Comparison of ENCODE assay signal across 8 cellular contexts in genomic region chr12:109760031-109760929, GRCh38. TPM values are rescaled to one million over a fixed set of nuclear protein-coding genes. Genes with fewer than 3 reads are reported as not detected.
DNase-seq lines count a peak whose midpoint lies in the region; ATAC-seq and TF ChIP-seq lines count a peak whose summit lies in the region.

No MANE protein-coding gene starts in this region.

- H3K36me3 Mint-ChIP-seq in natural killer cell, result peaks cover 20% of the 10 kb centered on the region
- peaks cover 18% of the 10 kb centered on the region for H3K36me3 Mint-ChIP-seq in natural killer cell treated with Interleukin-12 subunit alpha and Interleukin-12 subunit beta and Interleukin-15 and Interleukin-18, amount 100 ng/mL, for 72 hours

- H3K9me3 ChIP-seq in WERI-Rb-1 (ENCODE audit: severe bottlenecking) (peaks cover 5% of the 10 kb centered on the region), right lobe of liver (no peaks in the 10 kb centered on the region), aorta (ENCODE audit: control insufficient read depth, low read length) (peaks cover 1% of the 10 kb centered on the region)

- ATAC-seq in natural killer cell (no peak), right lobe of liver (peak; percentile 87 to 92 (median 90)), aorta (ENCODE audit: low FRiP score) (no peak), GM18873 (IDR thresholded peaks at IDR 0.05; ENCODE audit: low FRiP score, unreplicated experiment) (no peak), GM21360 (IDR thresholded peaks at IDR 0.05; ENCODE audit: unreplicated experiment) (no peak)
- ATAC-seq in natural killer cell treated with Interleukin-12 subunit alpha and Interleukin-12 subunit beta and Interleukin-15 and Interleukin-18, amount 100 ng/mL, for 72 hours, result no peak

- H3K4me3 Mint-ChIP-seq in natural killer cell, result no peak overlapping the region
- H3K4me3 Mint-ChIP-seq in natural killer cell treated with Interleukin-12 subunit alpha and Interleukin-12 subunit beta and Interleukin-15 and Interleukin-18, amount 100 ng/mL, for 72 hours, result no peak overlapping the region

- WGBS in right lobe of liver (ENCODE audit: insufficient coverage, low coverage, low lambda C conversion rate, missing lambda C conversion rate), result 30% methylated on average over 6 of the region's 18 CpGs
- 75 to 83% methylated on average over 18 of the region's 18 CpGs for WGBS in aorta, 2 donors

- intact Hi-C loops in natural killer cell (cut with micrococcal nuclease) (no loop called here), right lobe of liver (cut with DNase I) (loop anchor here in 1 of 2 donors (5.0 kb wide), 1 partner anchor 43 kb away; no protein-coding TSS in a partner anchor), aorta (cut with DNase I) (no loop called here)

- TF ChIP-seq POLR2A in right lobe of liver (IDR thresholded peaks at IDR 0.05), result no peak

- peak; percentile 13 for DNase-seq in natural killer cell
- no peak for DNase-seq in natural killer cell treated with Interleukin-12 subunit alpha and Interleukin-12 subunit beta and Interleukin-15 and Interleukin-18, amount 100 ng/mL, for 72 hours (ENCODE audit: low spot score)
- peak; percentile 7 for DNase-seq in WERI-Rb-1
- peak; percentile 83 to 88 (median 87) for DNase-seq in right lobe of liver
- DNase-seq in aorta, result peak; percentile 66 to 73
- no peak for DNase-seq in central memory CD4-positive, alpha-beta T cell

- H3K4me3 ChIP-seq in WERI-Rb-1 (ENCODE audit: low read depth, low read length) (no peak overlapping the region), right lobe of liver (no peak overlapping the region), aorta (ENCODE audit: low read length in 2 of 2) (no peak overlapping the region)

- peaks cover 2 to 6% of the 10 kb centered on the region in 2 donors for H3K9me3 Mint-ChIP-seq in natural killer cell
- peaks cover 8% of the 10 kb centered on the region for H3K9me3 Mint-ChIP-seq in natural killer cell treated with Interleukin-12 subunit alpha and Interleukin-12 subunit beta and Interleukin-15 and Interleukin-18, amount 100 ng/mL, for 72 hours

- H3K27ac ChIP-seq in WERI-Rb-1, result no peak overlapping the region
- H3K27ac ChIP-seq in right lobe of liver, result no peak overlapping the region
- no peak overlapping the region for H3K27ac ChIP-seq in aorta (ENCODE audit: low read depth in 1 of 2, low read length in 2 of 2)

- H3K4me1 Mint-ChIP-seq in natural killer cell, result peaks cover 0 to 14% of the 10 kb centered on the region in 2 donors
- peaks cover 9 to 18% of the 10 kb centered on the region in 2 donors for H3K4me1 Mint-ChIP-seq in natural killer cell treated with Interleukin-12 subunit alpha and Interleukin-12 subunit beta and Interleukin-15 and Interleukin-18, amount 100 ng/mL, for 72 hours (ENCODE audit: low read depth in 2 of 2)

- no peaks in the 10 kb centered on the region for H3K27me3 Mint-ChIP-seq in natural killer cell (ENCODE audit: low read depth in 2 of 2)
- H3K27me3 Mint-ChIP-seq in natural killer cell treated with Interleukin-12 subunit alpha and Interleukin-12 subunit beta and Interleukin-15 and Interleukin-18, amount 100 ng/mL, for 72 hours, result no peaks in the 10 kb centered on the region

- H3K36me3 ChIP-seq in WERI-Rb-1, result peaks cover 44% of the 10 kb centered on the region
- no peaks in the 10 kb centered on the region for H3K36me3 ChIP-seq in right lobe of liver
- no peaks in the 10 kb centered on the region for H3K36me3 ChIP-seq in aorta (ENCODE audit: control insufficient read depth in 1 of 2, insufficient read depth in 2 of 2, low read length in 1 of 2)

- H3K27ac Mint-ChIP-seq in natural killer cell, result peak overlapping the region in 1 of 2 donors; percentile 52
- H3K27ac Mint-ChIP-seq in natural killer cell treated with Interleukin-12 subunit alpha and Interleukin-12 subunit beta and Interleukin-15 and Interleukin-18, amount 100 ng/mL, for 72 hours, result no peak overlapping the region

- no peaks in the 10 kb centered on the region for H3K27me3 ChIP-seq in WERI-Rb-1 (ENCODE audit: insufficient read depth, low read depth, severe bottlenecking)
- no peaks in the 10 kb centered on the region for H3K27me3 ChIP-seq in right lobe of liver
- no peaks in the 10 kb centered on the region for H3K27me3 ChIP-seq in aorta (ENCODE audit: control insufficient read depth in 1 of 2, insufficient read depth in 2 of 2, low read length in 1 of 2)

- no peak for TF ChIP-seq CTCF in natural killer cell (IDR thresholded peaks at IDR 0.05)
- no peak for TF ChIP-seq CTCF in WERI-Rb-1 (IDR thresholded peaks at IDR 0.05; ENCODE audit: low read depth, low read length)
- TF ChIP-seq CTCF in right lobe of liver (IDR thresholded peaks at IDR 0.05), result no peak

- H3K4me1 ChIP-seq in right lobe of liver (peaks cover 0 to 11% (median 3%) of the 10 kb centered on the region in 4 donors), aorta (ENCODE audit: control insufficient read depth in 1 of 2, insufficient read depth in 2 of 2, low read length in 2 of 2) (no peaks in the 10 kb centered on the region)

RNA-seq across cellular contexts. Expression of gene FAM222A, which starts 46.7 kb away (rescaled TPM):
- 1 to 10 TPM; 3.1 to 6.6 (median 4.0) TPM for total RNA-seq in natural killer cell
- total RNA-seq in natural killer cell treated with Interleukin-12 subunit alpha and Interleukin-12 subunit beta and Interleukin-15 and Interleukin-18, amount 100 ng/mL, for 72 hours, result 1 to 10 TPM; 1.2 to 1.8 TPM
- total RNA-seq in right lobe of liver, result 1 to 10 TPM in 5 of 6 experiments, under 1 TPM in 1; 0.34 to 4.3 (median 1.2) TPM
- under 1 TPM; 0.48 to 0.52 TPM for total RNA-seq in aorta
- under 1 TPM; 0.25 to 0.28 TPM for polyA plus RNA-seq in aorta

Comparison
In these comparisons a context has a peak if more than half of its experiments do, and no peak if none do; other contexts are left out.
1. DNase-seq: peak in natural killer cell (single experiment), WERI-Rb-1 (single experiment), right lobe of liver (3 of 3) and aorta (2 of 2); none in natural killer cell treated with Interleukin-12 subunit alpha and Interleukin-12 subunit beta and Interleukin-15 and Interleukin-18, amount 100 ng/mL, for 72 hours (single experiment) and central memory CD4-positive, alpha-beta T cell (single experiment).
2. ATAC-seq: peak in right lobe of liver (4 of 4); none in natural killer cell (0 of 3), natural killer cell treated with Interleukin-12 subunit alpha and Interleukin-12 subunit beta and Interleukin-15 and Interleukin-18, amount 100 ng/mL, for 72 hours (0 of 2), aorta (single experiment), GM18873 (single experiment) and GM21360 (single experiment).